16 cellular contexts compared by ENCODE assay signal in genomic region chr16:46948548-46949166, GRCh38.
"Had no signal": no experiment of that assay in that cellular context is flagged by ENCODE, and none has a peak within 500 bp of the region (broad histone marks: within the 10 kb centered on the region; RNA-seq: fewer than 3 reads in every experiment).

No MANE protein-coding gene starts in this region.

- H3K9me3 ChIP-seq: gastrocnemius medialis, heart left ventricle, prostate gland, right atrium auricular region, SJSA1, testis had no signal

- H3K36me3 Mint-ChIP-seq: activated naive CD4-positive, alpha-beta T cell treated with anti-CD3 and anti-CD28 coated beads, Interleukin-2, amount 50 U/mL, for 24 hours; naive thymus-derived CD4-positive, alpha-beta T cell; type B pancreatic cell had no signal

- ATAC-seq: gastrocnemius medialis had no signal

- FAIRE-seq: bronchial epithelial cell had no signal

- H3K4me3 Mint-ChIP-seq: activated naive CD4-positive, alpha-beta T cell treated with anti-CD3 and anti-CD28 coated beads, Interleukin-2, amount 50 U/mL, for 24 hours; naive thymus-derived CD4-positive, alpha-beta T cell; type B pancreatic cell had no signal

- H3K27me3 Mint-ChIP-seq: activated naive CD4-positive, alpha-beta T cell treated with anti-CD3 and anti-CD28 coated beads, Interleukin-2, amount 50 U/mL, for 24 hours; naive thymus-derived CD4-positive, alpha-beta T cell; type B pancreatic cell had no signal

- DNase-seq: activated CD8-positive, alpha-beta memory T cell treated with anti-CD3 and anti-CD28 coated beads, Interleukin-2, amount 50 U/mL, for 48 hours; cerebellar nuclear complex; cortex of kidney; gastrocnemius medialis; heart left ventricle; left ventricle myocardium superior; testis had no signal

- H3K27ac ChIP-seq: gastrocnemius medialis, heart left ventricle, prostate gland, right atrium auricular region, SJSA1, testis, WERI-Rb-1 had no signal

- H3K36me3 ChIP-seq: gastrocnemius medialis, heart left ventricle, prostate gland, right atrium auricular region, WERI-Rb-1 had no signal

- H3K9me3 Mint-ChIP-seq: activated naive CD4-positive, alpha-beta T cell treated with anti-CD3 and anti-CD28 coated beads, Interleukin-2, amount 50 U/mL, for 24 hours; activated T-helper 2 cell treated with anti-CD3 and anti-CD28 coated beads, Interferon-gamma antibody, Interleukin-2, Interleukin-4, amounts not matched to agents 10 μg/mL and 5 μg/mL and 100 μg/mL, durations not matched to agents 14 hours and 24 hours and 36 hours; naive thymus-derived CD4-positive, alpha-beta T cell; type B pancreatic cell had no signal

- H3K4me3 ChIP-seq: gastrocnemius medialis, heart left ventricle, prostate gland, right atrium auricular region, SJSA1, testis had no signal

- H3K27me3 ChIP-seq: gastrocnemius medialis, heart left ventricle, right atrium auricular region, SJSA1, testis had no signal

- H3K4me1 Mint-ChIP-seq: activated naive CD4-positive, alpha-beta T cell treated with anti-CD3 and anti-CD28 coated beads, Interleukin-2, amount 50 U/mL, for 24 hours had no signal

- H3K4me1 ChIP-seq: gastrocnemius medialis, heart left ventricle, prostate gland, right atrium auricular region, SJSA1, testis had no signal

- H3K27ac Mint-ChIP-seq: activated naive CD4-positive, alpha-beta T cell treated with anti-CD3 and anti-CD28 coated beads, Interleukin-2, amount 50 U/mL, for 24 hours; activated T-helper 2 cell treated with anti-CD3 and anti-CD28 coated beads, Interferon-gamma antibody, Interleukin-2, Interleukin-4, amounts not matched to agents 10 μg/mL and 5 μg/mL and 100 μg/mL, durations not matched to agents 14 hours and 24 hours and 36 hours; naive thymus-derived CD4-positive, alpha-beta T cell had no signal
